In the genomic region with DNA sequence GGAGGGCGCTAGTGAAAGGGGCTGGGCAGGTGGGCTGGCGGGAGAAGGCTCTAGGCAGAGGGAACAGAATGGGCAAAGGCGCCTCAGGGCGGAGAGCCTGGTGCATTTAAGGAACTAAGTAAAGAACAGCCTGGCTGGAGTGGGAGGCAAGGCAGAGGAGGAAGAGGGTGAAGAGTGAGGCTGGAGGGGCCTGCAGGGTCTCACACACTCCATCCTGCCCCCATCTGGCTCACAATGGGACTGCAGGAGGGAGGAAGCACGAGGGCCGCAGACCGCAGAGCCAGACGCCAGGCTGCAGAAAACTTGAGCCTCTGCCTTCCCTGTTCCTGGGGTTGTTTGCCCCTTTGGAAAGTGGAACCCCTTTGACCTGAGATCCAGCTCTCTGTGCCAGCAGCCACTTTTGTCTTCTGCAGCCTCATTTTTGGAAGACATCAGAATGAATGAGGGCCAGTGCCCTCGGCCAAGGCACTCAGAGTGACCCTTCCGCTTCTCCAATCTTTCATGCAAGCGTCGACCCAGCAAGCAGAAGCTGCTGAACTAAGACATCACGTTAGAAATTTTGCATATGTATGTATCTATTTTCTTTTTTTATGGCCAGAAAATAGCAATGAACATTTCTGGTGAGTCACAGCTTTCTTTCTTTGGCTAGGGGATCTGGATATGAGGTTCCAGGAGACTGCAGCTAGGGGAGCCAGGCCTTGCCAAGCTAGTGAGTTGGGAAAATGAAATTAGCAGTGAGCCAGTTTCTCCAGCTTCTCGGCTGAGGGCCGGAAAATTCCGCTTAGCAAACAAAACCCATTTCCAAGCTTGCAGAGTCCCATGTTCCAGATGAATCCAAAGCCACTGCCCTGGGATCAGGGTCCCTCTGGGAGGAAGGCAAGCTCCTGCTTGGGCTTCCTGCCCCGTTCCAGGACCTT, we compare ENCODE assay signal across 9 cellular contexts.
A peak's percentile ranks its signal among the peaks of the same experiment; 100 is the strongest.
DNase-seq lines count a peak whose midpoint lies in the region; ATAC-seq and TF ChIP-seq lines count a peak whose summit lies in the region.
"Had no signal": no experiment of that assay in that cellular context is flagged by ENCODE, and none has a peak within 500 bp of the region (broad histone marks: within the 10 kb centered on the region; RNA-seq: fewer than 3 reads in every experiment).

No MANE protein-coding gene starts in this region.

- H3K4me3 ChIP-seq in DOHH2 (ENCODE audit: low read length): no peak overlapping the region
- H3K4me3 ChIP-seq in MM.1S (ENCODE audit: low read length): no peak overlapping the region

- H3K36me3 ChIP-seq in DOHH2 (ENCODE audit: control insufficient read depth, low read length) (no peaks in the 10 kb centered on the region), MM.1S (replicated peaks; ENCODE audit: insufficient read depth, low read length) (no peaks in the 10 kb centered on the region)

- ATAC-seq in naive thymus-derived CD8-positive, alpha-beta T cell: no peak
- ATAC-seq in HG03139 (IDR thresholded peaks at IDR 0.05; ENCODE audit: unreplicated experiment): no peak

- peak; percentile 43 for TF ChIP-seq CTCF in DOHH2 (IDR thresholded peaks at IDR 0.05; ENCODE audit: low read depth, low read length, poor library complexity, severe bottlenecking)
- no peak for TF ChIP-seq CTCF in MM.1S (IDR thresholded peaks at IDR 0.05; ENCODE audit: low read length)

- DNase-seq in NAMALWA (ENCODE audit: low spot score) (peak; percentile 26), fibroblast of the conjunctiva (ENCODE audit: low read depth) (peak; percentile 23), occipital lobe (lab: John Stamatoyannopoulos, UW) (peak; percentile 77), glomerular visceral epithelial cell (ENCODE audit: extremely low spot score) (no peak), MM.1S (no peak)
- no peak for DNase-seq in naive thymus-derived CD8-positive, alpha-beta T cell
- DNase-seq: activated T-cell treated with anti-CD3 and anti-CD28 coated beads, Interleukin-2, amount 50 U/mL, for 1 hour had no signal

- H3K9me3 Mint-ChIP-seq in naive thymus-derived CD8-positive, alpha-beta T cell: no peaks in the 10 kb centered on the region

- no peaks in the 10 kb centered on the region for H3K9me2 ChIP-seq in DOHH2 (replicated peaks; ENCODE audit: control insufficient read depth, low read length)
- no peaks in the 10 kb centered on the region for H3K9me2 ChIP-seq in MM.1S (replicated peaks; ENCODE audit: insufficient read depth, low read length)

- H3K27ac Mint-ChIP-seq in naive thymus-derived CD8-positive, alpha-beta T cell: no peak overlapping the region

- H4K20me1 ChIP-seq in DOHH2 (ENCODE audit: control insufficient read depth, insufficient read depth, low read depth, low read length): no peaks in the 10 kb centered on the region
- no peaks in the 10 kb centered on the region for H4K20me1 ChIP-seq in MM.1S (ENCODE audit: insufficient read depth, low read length)

- peaks cover 0 to 6% (median 0%) of the 10 kb centered on the region in 5 donors for H3K27me3 Mint-ChIP-seq in naive thymus-derived CD8-positive, alpha-beta T cell

- H3K79me2 ChIP-seq in DOHH2 (ENCODE audit: control insufficient read depth, low read length) (no peaks in the 10 kb centered on the region), MM.1S (ENCODE audit: low read length) (no peaks in the 10 kb centered on the region)

- peaks cover 8% of the 10 kb centered on the region; the same call in 1 of the 2 replicates for H3K27me3 ChIP-seq in DOHH2 (ENCODE audit: control insufficient read depth, low read length)
- no peaks in the 10 kb centered on the region for H3K27me3 ChIP-seq in MM.1S (replicated peaks; ENCODE audit: insufficient read depth, low read length)

- H3K27ac ChIP-seq in DOHH2 (ENCODE audit: low read depth, low read length) (no peak overlapping the region), MM.1S (ENCODE audit: low read length) (no peak overlapping the region)

- peaks cover 0 to 7% (median 0%) of the 10 kb centered on the region in 3 donors for H3K36me3 Mint-ChIP-seq in naive thymus-derived CD8-positive, alpha-beta T cell

- no peaks in the 10 kb centered on the region; the same call in 1 of the 2 replicates for H3K4me1 ChIP-seq in DOHH2 (ENCODE audit: control insufficient read depth, low read length)
- no peaks in the 10 kb centered on the region for H3K4me1 ChIP-seq in MM.1S (ENCODE audit: low read length)

- H3K9me3 ChIP-seq in DOHH2 (ENCODE audit: control insufficient read depth, insufficient read depth, low read length) (no peaks in the 10 kb centered on the region), MM.1S (replicated peaks; ENCODE audit: insufficient read depth, low read length) (no peaks in the 10 kb centered on the region)

- H3F3A ChIP-seq in DOHH2 (ENCODE audit: control insufficient read depth, insufficient read depth) (no peaks in the 10 kb centered on the region), MM.1S (ENCODE audit: insufficient read depth, low read length) (no peaks in the 10 kb centered on the region)

- POLR2A ChIA-PET in naive thymus-derived CD8-positive, alpha-beta T cell (lab: Charles Lee): no interaction called here

- no peak overlapping the region for H3K4me3 Mint-ChIP-seq in naive thymus-derived CD8-positive, alpha-beta T cell

- H3K4me1 Mint-ChIP-seq in naive thymus-derived CD8-positive, alpha-beta T cell: no peaks in the 10 kb centered on the region

- no peak overlapping the region for H2AFZ ChIP-seq in MM.1S (ENCODE audit: low read length)

- H3K4me2 ChIP-seq in DOHH2 (ENCODE audit: low read length) (no peak overlapping the region), MM.1S (ENCODE audit: low read depth, low read length) (no peak overlapping the region)

- no peak overlapping the region for H3K9ac ChIP-seq in MM.1S (ENCODE audit: low read length)

Comparison
In these comparisons a context has a peak if more than half of its experiments do, and no peak if none do; other contexts are left out.
1. DNase-seq: peak in NAMALWA (single experiment), fibroblast of the conjunctiva (single experiment) and occipital lobe (single experiment); none in naive thymus-derived CD8-positive, alpha-beta T cell (0 of 10), glomerular visceral epithelial cell (single experiment) and MM.1S (single experiment).